16 cellular contexts compared by ENCODE assay signal in the genomic region with DNA sequence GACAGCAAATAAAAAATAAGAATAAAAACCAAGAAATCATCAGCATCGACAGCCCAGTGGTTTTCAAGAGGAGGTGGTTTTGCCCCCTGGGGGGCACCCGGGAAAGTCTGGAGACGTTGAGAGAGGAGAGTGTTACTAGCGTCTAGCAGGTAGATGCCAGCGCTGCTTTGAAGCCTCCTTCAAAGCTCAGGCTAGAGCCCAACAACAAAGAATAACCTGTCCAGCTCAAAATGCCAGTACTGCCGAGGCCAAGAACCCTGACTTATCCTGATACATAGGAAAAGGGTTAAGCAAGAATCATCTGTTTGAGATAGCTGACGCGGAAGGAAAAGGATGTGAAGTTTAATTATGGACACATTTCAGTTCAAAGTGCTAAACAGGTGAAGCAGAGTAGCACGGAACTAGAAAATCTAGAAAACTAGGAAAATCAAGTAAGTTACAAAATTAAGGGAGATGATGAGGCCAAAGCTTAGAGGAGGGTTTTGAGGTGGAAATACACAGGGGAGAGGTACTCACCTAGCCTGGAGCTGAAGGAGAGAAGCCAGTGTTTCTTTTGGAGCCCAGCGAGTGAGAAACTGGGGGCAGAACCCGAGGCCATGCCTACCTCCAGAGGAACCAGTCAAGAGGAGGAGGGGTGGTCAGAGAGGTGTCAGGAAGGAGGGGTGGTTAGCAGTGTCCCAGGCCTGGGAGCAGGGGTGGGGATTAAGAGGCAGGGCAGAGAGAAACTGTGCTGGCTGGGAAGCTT.
DNase-seq lines count a peak whose midpoint lies in the region; ATAC-seq, FAIRE-seq and TF ChIP-seq lines count a peak whose summit lies in the region.
"Had no signal": no experiment of that assay in that cellular context is flagged by ENCODE, and none has a peak within 500 bp of the region (broad histone marks: within the 10 kb centered on the region; RNA-seq: fewer than 3 reads in every experiment).

No MANE protein-coding gene starts in this region.

- peak overlapping the region; percentile 28 for H3K4me2 ChIP-seq in neuronal stem cell (ENCODE audit: insufficient read depth, low read length, poor library complexity, severe bottlenecking)

- H3K18ac ChIP-seq in neuronal stem cell (ENCODE audit: low read length): peak overlapping the region; percentile 53

- no peak for FAIRE-seq in HTR-8/SVneo (lab: Jason Lieb, UNC)

- H3K4me1 Mint-ChIP-seq in WTC11: peaks cover 75% of the 10 kb centered on the region
- H3K4me1 Mint-ChIP-seq: stimulated activated memory B cell treated with anti-CD40 and anti-IgM and Interleukin-4, amounts not matched to agents 10 μg/mL and 1 μg/mL and 100 μg/mL, for 72 hours had no signal

- H3K4me3 ChIP-seq in H7 (ENCODE audit: insufficient read depth, low read depth, low read length): peak overlapping the region; percentile 39
- H3K4me3 ChIP-seq in iPS DF 6.9 (ENCODE audit: low read length): peak overlapping the region; percentile 79; the same call in 1 of the 2 replicates
- H3K4me3 ChIP-seq in neuronal stem cell (ENCODE audit: low read length in 2 of 2): no peak overlapping the region
- H3K4me3 ChIP-seq: adrenal gland had no signal

- H3K9ac ChIP-seq in neuronal stem cell (ENCODE audit: low read depth, low read length, poor library complexity): no peak overlapping the region

- H3K14ac ChIP-seq in neuronal stem cell (ENCODE audit: low read length): no peak overlapping the region

- H4K8ac ChIP-seq in neuronal stem cell (ENCODE audit: low read depth, low read length): no peak overlapping the region

- no peak overlapping the region for H2BK15ac ChIP-seq in neuronal stem cell (ENCODE audit: low read length)

- DNase-seq in H7: peak; percentile 70
- DNase-seq in WTC11 (ENCODE audit: low spot score): peak; percentile 64
- DNase-seq in iPS DF 6.9 (ENCODE audit: low read depth, low spot score): no peak
- DNase-seq in neuronal stem cell (ENCODE audit: low spot score): no peak
- DNase-seq in HTR-8/SVneo (ENCODE audit: insufficient read length, low spot score): no peak
- no peak for DNase-seq in epidermal melanocyte (ENCODE audit: insufficient read length, low spot score)
- DNase-seq: adrenal gland; CD4-positive, alpha-beta T cell; effector memory CD8-positive, alpha-beta T cell; HCEC 1CT; NCI-H345; RPMI8226 had no signal

- no CpG with 5 or more reads among the region's 11 CpGs for WGBS in iPS DF 6.9 (ENCODE audit: insufficient coverage, insufficient read length)
- no CpG with 5 or more reads among the region's 11 CpGs for WGBS in neuronal stem cell (ENCODE audit: extremely low coverage in 2 of 2, insufficient read length in 2 of 2, insufficient replicate concordance in 1 of 2), 2 donors

- POLR2A ChIA-PET in WTC11 (lab: Charles Lee): interaction anchor here (0.9 kb wide), 1 partner anchor 72 kb away, joined by 3 read pairs; no protein-coding TSS in a partner anchor

- peak overlapping the region; percentile 1 for H3K27ac ChIP-seq in iPS DF 6.9 (ENCODE audit: low read length)
- H3K27ac ChIP-seq in neuronal stem cell (replicated peaks; ENCODE audit: low read length): peak overlapping the region; percentile 76
- H3K27ac ChIP-seq: adrenal gland had no signal

- H3K27me3 ChIP-seq in H7 (ENCODE audit: control insufficient read depth, insufficient read depth, low read length) (no peaks in the 10 kb centered on the region), iPS DF 6.9 (ENCODE audit: control insufficient read depth, insufficient read depth, low read length) (no peaks in the 10 kb centered on the region), neuronal stem cell (ENCODE audit: control insufficient read depth in 3 of 3, insufficient read depth in 3 of 3, low read depth in 1 of 3, low read length in 3 of 3) (no peaks in the 10 kb centered on the region)
- H3K27me3 ChIP-seq: adrenal gland had no signal

- no peaks in the 10 kb centered on the region for H3K9me3 Mint-ChIP-seq in WTC11
- H3K9me3 Mint-ChIP-seq: CD4-positive, alpha-beta T cell; effector memory CD8-positive, alpha-beta T cell; natural killer cell treated with Interleukin-12 subunit alpha and Interleukin-12 subunit beta and Interleukin-15 and Interleukin-18, amount 100 ng/mL, for 72 hours; stimulated activated memory B cell treated with anti-CD40 and anti-IgM and Interleukin-4, amounts not matched to agents 10 μg/mL and 1 μg/mL and 100 μg/mL, for 72 hours had no signal

- no peak overlapping the region for H2BK5ac ChIP-seq in neuronal stem cell (ENCODE audit: low read length)

- H3K4ac ChIP-seq in neuronal stem cell (ENCODE audit: low read length): no peak overlapping the region

- peak overlapping the region; percentile 92 for H3K27ac Mint-ChIP-seq in WTC11
- H3K27ac Mint-ChIP-seq: CD4-positive, alpha-beta T cell; effector memory CD8-positive, alpha-beta T cell; natural killer cell treated with Interleukin-12 subunit alpha and Interleukin-12 subunit beta and Interleukin-15 and Interleukin-18, amount 100 ng/mL, for 72 hours; stimulated activated memory B cell treated with anti-CD40 and anti-IgM and Interleukin-4, amounts not matched to agents 10 μg/mL and 1 μg/mL and 100 μg/mL, for 72 hours had no signal

- peaks cover 5% of the 10 kb centered on the region for H3K79me1 ChIP-seq in neuronal stem cell (ENCODE audit: low read depth, low read length)

- no peak overlapping the region for H4K91ac ChIP-seq in neuronal stem cell (ENCODE audit: low read depth, low read length, poor library complexity)

- CTCF ChIA-PET in WTC11 (lab: Charles Lee): interaction anchor here (0.8 to 2.4 kb wide), 3 partner anchors 39 to 452 kb away, joined by 4 to 11 read pairs (median 11); no protein-coding TSS in a partner anchor

- H3K9me3 ChIP-seq in iPS DF 6.9 (ENCODE audit: control insufficient read depth, insufficient read depth, low read length) (no peaks in the 10 kb centered on the region), neuronal stem cell (replicated peaks in 1 of 2; ENCODE audit: control insufficient read depth in 2 of 2, insufficient read depth in 1 of 2, low read depth in 1 of 2, low read length in 2 of 2) (no peaks in the 10 kb centered on the region)
- H3K9me3 ChIP-seq: adrenal gland had no signal

- H3K4me3 Mint-ChIP-seq in WTC11: peak overlapping the region; percentile 80
- H3K4me3 Mint-ChIP-seq: CD4-positive, alpha-beta T cell; effector memory CD8-positive, alpha-beta T cell; natural killer cell treated with Interleukin-12 subunit alpha and Interleukin-12 subunit beta and Interleukin-15 and Interleukin-18, amount 100 ng/mL, for 72 hours; stimulated activated memory B cell treated with anti-CD40 and anti-IgM and Interleukin-4, amounts not matched to agents 10 μg/mL and 1 μg/mL and 100 μg/mL, for 72 hours had no signal

- no peak overlapping the region for H3K23ac ChIP-seq in neuronal stem cell (ENCODE audit: low read depth, low read length, poor library complexity)

- no peak overlapping the region for H2AFZ ChIP-seq in neuronal stem cell (ENCODE audit: low read length)

- H2AK5ac ChIP-seq in neuronal stem cell (ENCODE audit: low read depth, low read length): no peak overlapping the region

- peaks cover 16% of the 10 kb centered on the region for H3K36me3 Mint-ChIP-seq in WTC11
- H3K36me3 Mint-ChIP-seq: natural killer cell treated with Interleukin-12 subunit alpha and Interleukin-12 subunit beta and Interleukin-15 and Interleukin-18, amount 100 ng/mL, for 72 hours; stimulated activated memory B cell treated with anti-CD40 and anti-IgM and Interleukin-4, amounts not matched to agents 10 μg/mL and 1 μg/mL and 100 μg/mL, for 72 hours had no signal

- peak; percentile 79 for ATAC-seq in WTC11
- no peak for ATAC-seq in GM19395 (IDR thresholded peaks at IDR 0.05; ENCODE audit: unreplicated experiment)
- ATAC-seq in GM19455 (IDR thresholded peaks at IDR 0.05; ENCODE audit: unreplicated experiment): no peak
- ATAC-seq: effector memory CD8-positive, alpha-beta T cell; stimulated activated memory B cell treated with anti-CD40 and anti-IgM and Interleukin-4, amounts not matched to agents 10 μg/mL and 1 μg/mL and 100 μg/mL, for 72 hours had no signal

- H2BK120ac ChIP-seq in neuronal stem cell (ENCODE audit: low read depth, low read length): no peak overlapping the region

- TF ChIP-seq CTCF in WTC11 (IDR thresholded peaks at IDR 0.05): no peak

- peaks cover 6% of the 10 kb centered on the region; the same call in 1 of the 2 replicates for H3K4me1 ChIP-seq in iPS DF 6.9 (ENCODE audit: control insufficient read depth, insufficient read depth, low read length)
- H3K4me1 ChIP-seq in neuronal stem cell (ENCODE audit: control insufficient read depth in 2 of 2, insufficient read depth in 1 of 2, low read depth in 1 of 2, low read length in 2 of 2): peaks cover 32 to 52% of the 10 kb centered on the region in 2 donors
- H3K4me1 ChIP-seq: adrenal gland had no signal

- H2BK12ac ChIP-seq in neuronal stem cell (ENCODE audit: low read length): no peak overlapping the region

- no peaks in the 10 kb centered on the region for H3K27me3 Mint-ChIP-seq in WTC11 (ENCODE audit: low read depth)

- H3K36me3 ChIP-seq in H7 (replicated peaks; ENCODE audit: control insufficient read depth, insufficient read depth, low read length) (no peaks in the 10 kb centered on the region; the same call in 1 of the 2 replicates), iPS DF 6.9 (ENCODE audit: control insufficient read depth, insufficient read depth, low read length) (peaks cover 2% of the 10 kb centered on the region; the same call in 1 of the 2 replicates), neuronal stem cell (replicated peaks in 1 of 2; ENCODE audit: control insufficient read depth in 2 of 2, insufficient read depth in 2 of 2, low read length in 2 of 2) (peaks cover 0 to 4% of the 10 kb centered on the region in 2 donors)
- H3K36me3 ChIP-seq: adrenal gland had no signal

TF ChIP-seq in WTC11, 78 proteins besides CTCF, POLR2A, EP300 and RAD21 (continues in another document):
- TF ChIP-seq, protein P1, sequence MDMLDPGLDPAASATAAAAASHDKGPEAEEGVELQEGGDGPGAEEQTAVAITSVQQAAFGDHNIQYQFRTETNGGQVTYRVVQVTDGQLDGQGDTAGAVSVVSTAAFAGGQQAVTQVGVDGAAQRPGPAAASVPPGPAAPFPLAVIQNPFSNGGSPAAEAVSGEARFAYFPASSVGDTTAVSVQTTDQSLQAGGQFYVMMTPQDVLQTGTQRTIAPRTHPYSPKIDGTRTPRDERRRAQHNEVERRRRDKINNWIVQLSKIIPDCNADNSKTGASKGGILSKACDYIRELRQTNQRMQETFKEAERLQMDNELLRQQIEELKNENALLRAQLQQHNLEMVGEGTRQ (CRISPR knock-in tag; IDR thresholded peaks at IDR 0.05): no peak
- TF ChIP-seq ZNF121 (CRISPR knock-in tag; IDR thresholded peaks at IDR 0.05) (0 out of 2 replicates have a peak, but pooled peaks have one; percentile 10), CBFB (CRISPR knock-in tag; IDR thresholded peaks at IDR 0.05; ENCODE audit: low read depth) (peak; percentile 16; the same call in 1 of the 2 replicates), KAT7 (CRISPR knock-in tag; IDR thresholded peaks at IDR 0.05; ENCODE audit: borderline replicate concordance) (no peak), GABPB1 (CRISPR knock-in tag; IDR thresholded peaks at IDR 0.05) (0 out of 2 replicates have a peak, but pooled peaks have one; percentile 26)

Comparison
In these comparisons a context has a peak if more than half of its experiments do, and no peak if none do; other contexts are left out.
1. DNase-seq: peak in H7 (single experiment) and WTC11 (single experiment); none in iPS DF 6.9 (single experiment), neuronal stem cell (single experiment), HTR-8/SVneo (single experiment) and epidermal melanocyte (single experiment).
2. H3K4me3 ChIP-seq: peak in H7 (single experiment) and iPS DF 6.9 (single experiment); none in neuronal stem cell (0 of 2).